In genomic region chr11:3823762-3824506, GRCh38 we compare ENCODE assay signal across 17 cellular contexts. TPM values are rescaled to one million over a fixed set of nuclear protein-coding genes. Genes with fewer than 3 reads are reported as not detected.
DNase-seq lines count a peak whose midpoint lies in the region; ATAC-seq, FAIRE-seq and TF ChIP-seq lines count a peak whose summit lies in the region.
"Had no signal": no experiment of that assay in that cellular context is flagged by ENCODE, and none has a peak within 500 bp of the region (broad histone marks: within the 10 kb centered on the region; RNA-seq: fewer than 3 reads in every experiment).

No MANE protein-coding gene starts in this region.

- H4K91ac ChIP-seq in H1 (replicated peaks; ENCODE audit: insufficient read length, low read length) = no peak overlapping the region

- H4K8ac ChIP-seq in H1 (ENCODE audit: extremely low read depth, insufficient read depth, low read length) = no peak overlapping the region

- H2BK120ac ChIP-seq in H1 (replicated peaks; ENCODE audit: low read depth, low read length) = no peak overlapping the region

- no peak for TF ChIP-seq EP300 in H1 (IDR thresholded peaks at IDR 0.05; ENCODE audit: borderline replicate concordance in 1 of 2, low read depth in 2 of 2, low read length in 2 of 2)

- peaks cover 0 to 3% of the 10 kb centered on the region in 2 experiments for H4K20me1 ChIP-seq in H1 (replicated peaks in 1 of 2; ENCODE audit: control insufficient read depth in 1 of 2, insufficient read depth in 2 of 2, low read length in 2 of 2)

- TF ChIP-seq RAD21 in H1 (IDR thresholded peaks at IDR 0.05 in 1 of 2, conservative IDR thresholded peaks at IDR 0.05 in 1 of 2; ENCODE audit: low read depth in 2 of 2, low read length in 2 of 2) = no peak

- H3K4me2 ChIP-seq in H1 (ENCODE audit: insufficient read depth in 1 of 2, low read depth in 2 of 2, low read length in 2 of 2) = no peak overlapping the region
- H3K4me2 ChIP-seq: SK-N-SH had no signal

- ATAC-seq in natural killer cell = no peak
- no peak for ATAC-seq in natural killer cell treated with Interleukin-12 subunit alpha and Interleukin-12 subunit beta and Interleukin-15 and Interleukin-18, amount 100 ng/mL, for 72 hours
- no peak for ATAC-seq in T-helper 17 cell

- no peak overlapping the region for H3K4me3 ChIP-seq in H1 (ENCODE audit: extremely low read depth in 1 of 4, insufficient read depth in 2 of 4, low read depth in 3 of 4, low read length in 4 of 4)
- H3K4me3 ChIP-seq: adrenal gland, cardiac muscle cell, dorsolateral prefrontal cortex, gastrocnemius medialis had no signal

- H3K14ac ChIP-seq in H1 (ENCODE audit: insufficient read length) = no peak overlapping the region

- H3K23me2 ChIP-seq in H1 (ENCODE audit: low read depth, low read length) = peaks cover 2% of the 10 kb centered on the region; the same call in 1 of the 2 replicates

- no peak overlapping the region for H2AK5ac ChIP-seq in H1 (ENCODE audit: low read depth, low read length)

- H3K36me3 Mint-ChIP-seq in natural killer cell = no peaks in the 10 kb centered on the region
- peaks cover 4% of the 10 kb centered on the region for H3K36me3 Mint-ChIP-seq in natural killer cell treated with Interleukin-12 subunit alpha and Interleukin-12 subunit beta and Interleukin-15 and Interleukin-18, amount 100 ng/mL, for 72 hours
- no peaks in the 10 kb centered on the region for H3K36me3 Mint-ChIP-seq in T-helper 17 cell (ENCODE audit: low read depth)

- CTCF ChIA-PET in H1 (lab: Charles Lee; ENCODE audit: partially characterized antibody) = interaction anchor here (1.1 to 3.3 kb wide), 11 partner anchors 9 to 249 kb away, joined by 3 to 61 read pairs (median 6); partner anchors contain the start of genes PGAP2 and RHOG

- H3K36me3 ChIP-seq in H1 (ENCODE audit: control insufficient read depth in 2 of 4, insufficient read depth in 4 of 4, low read length in 3 of 4) = peaks cover 4 to 14% (median 9%) of the 10 kb centered on the region in 4 experiments; a peak in 5 of 8 replicates

- H3K4ac ChIP-seq in H1 (replicated peaks; ENCODE audit: insufficient read length, low read depth, low read length) = no peak overlapping the region

- H3K4me1 Mint-ChIP-seq in natural killer cell (peaks cover 33 to 34% of the 10 kb centered on the region in 2 donors), T-helper 17 cell (peaks cover 31% of the 10 kb centered on the region)
- peaks cover 28 to 31% of the 10 kb centered on the region in 2 donors for H3K4me1 Mint-ChIP-seq in natural killer cell treated with Interleukin-12 subunit alpha and Interleukin-12 subunit beta and Interleukin-15 and Interleukin-18, amount 100 ng/mL, for 72 hours (ENCODE audit: low read depth in 2 of 2)

- no peak overlapping the region for H3K4me3 Mint-ChIP-seq in natural killer cell
- no peak overlapping the region for H3K4me3 Mint-ChIP-seq in natural killer cell treated with Interleukin-12 subunit alpha and Interleukin-12 subunit beta and Interleukin-15 and Interleukin-18, amount 100 ng/mL, for 72 hours
- H3K4me3 Mint-ChIP-seq in T-helper 17 cell = no peak overlapping the region
- H3K4me3 Mint-ChIP-seq: activated CD4-positive, alpha-beta T cell treated with anti-CD3 and anti-CD28 coated beads, Interleukin-2, amount 10 ng/mL, durations not matched to agents 7 days and 5 days; type B pancreatic cell had no signal

- FAIRE-seq in H1 (lab: Jason Lieb, UNC) = no peak

- intact Hi-C loops in natural killer cell (cut with micrococcal nuclease) = loop anchor here (1.0 to 2.0 kb wide), 2 partner anchors 17 to 248 kb away; partner anchors contain the start of gene RHOG

- H3K4me1 ChIP-seq in H1 (replicated peaks in 1 of 4; ENCODE audit: control insufficient read depth in 3 of 4, insufficient read depth in 4 of 4, low read length in 3 of 4) = peaks cover 22 to 32% (median 24%) of the 10 kb centered on the region in 4 experiments
- H3K4me1 ChIP-seq: adrenal gland, gastrocnemius medialis had no signal

- no peak overlapping the region for H3K27ac ChIP-seq in H1 (ENCODE audit: low read depth, low read length)
- H3K27ac ChIP-seq: adrenal gland, cardiac muscle cell, gastrocnemius medialis had no signal

- no peak overlapping the region for H3K23ac ChIP-seq in H1 (ENCODE audit: insufficient read length)

- TF ChIP-seq CTCF in natural killer cell (IDR thresholded peaks at IDR 0.05) (no peak), H1 (IDR thresholded peaks at IDR 0.05; ENCODE audit: control extremely low read depth in 1 of 3, insufficient read depth in 1 of 3, low read depth in 1 of 3, low read length in 3 of 3) (no peak)

- H3K9me3 ChIP-seq in T-helper 17 cell (ENCODE audit: control insufficient read depth, low read length, poor library complexity, severe bottlenecking) (no peaks in the 10 kb centered on the region), H1 (ENCODE audit: insufficient read depth in 2 of 2, low read depth in 1 of 2, low read length in 1 of 2) (no peaks in the 10 kb centered on the region)
- H3K9me3 ChIP-seq: adrenal gland, gastrocnemius medialis, SK-N-SH had no signal

- H3K27me3 Mint-ChIP-seq in natural killer cell (ENCODE audit: low read depth in 2 of 2) (no peaks in the 10 kb centered on the region), T-helper 17 cell (no peaks in the 10 kb centered on the region)
- no peaks in the 10 kb centered on the region for H3K27me3 Mint-ChIP-seq in natural killer cell treated with Interleukin-12 subunit alpha and Interleukin-12 subunit beta and Interleukin-15 and Interleukin-18, amount 100 ng/mL, for 72 hours
- H3K27me3 Mint-ChIP-seq: activated CD4-positive, alpha-beta T cell treated with anti-CD3 and anti-CD28 coated beads, Interleukin-2, amount 10 ng/mL, durations not matched to agents 7 days and 5 days; type B pancreatic cell had no signal

- no peaks in the 10 kb centered on the region for H3K9me3 Mint-ChIP-seq in natural killer cell
- H3K9me3 Mint-ChIP-seq in natural killer cell treated with Interleukin-12 subunit alpha and Interleukin-12 subunit beta and Interleukin-15 and Interleukin-18, amount 100 ng/mL, for 72 hours = no peaks in the 10 kb centered on the region
- H3K9me3 Mint-ChIP-seq: activated CD4-positive, alpha-beta T cell treated with anti-CD3 and anti-CD28 coated beads, Interleukin-2, amount 10 ng/mL, durations not matched to agents 7 days and 5 days; type B pancreatic cell had no signal

- no peak overlapping the region for H3K18ac ChIP-seq in H1 (ENCODE audit: extremely low read depth, low read length)

- H3K79me1 ChIP-seq in H1 (ENCODE audit: low read depth, low read length) = no peaks in the 10 kb centered on the region

- H3K27ac Mint-ChIP-seq in natural killer cell (peak overlapping the region; percentile 81 to 85), T-helper 17 cell (peak overlapping the region; percentile 81)
- H3K27ac Mint-ChIP-seq in natural killer cell treated with Interleukin-12 subunit alpha and Interleukin-12 subunit beta and Interleukin-15 and Interleukin-18, amount 100 ng/mL, for 72 hours = peak overlapping the region in 1 of 2 donors; percentile 78
- H3K27ac Mint-ChIP-seq: type B pancreatic cell had no signal

- H3K27me3 ChIP-seq in H1 (replicated peaks in 1 of 4; ENCODE audit: control insufficient read depth in 3 of 4, extremely low read depth in 1 of 4, insufficient read depth in 3 of 4, low read length in 3 of 4) = no peaks in the 10 kb centered on the region
- H3K27me3 ChIP-seq: adrenal gland, cardiac muscle cell, dorsolateral prefrontal cortex, gastrocnemius medialis had no signal

- 88% methylated on average over 30 of the region's 30 CpGs; no CpG with 5 or more reads in 1 of the 2 experiments for WGBS in H1 (ENCODE audit: extremely low coverage in 1 of 2, insufficient coverage in 1 of 2, insufficient read length in 1 of 2, insufficient replicate concordance in 2 of 2, low coverage in 1 of 2, low lambda C conversion rate in 2 of 2, missing lambda C conversion rate in 1 of 2), 2 experiments

- no peak overlapping the region for H3K56ac ChIP-seq in H1 (replicated peaks; ENCODE audit: insufficient read length, low read depth, low read length)

- no peak overlapping the region for H4K5ac ChIP-seq in H1 (ENCODE audit: insufficient read length, low read depth, low read length)

- no peak overlapping the region for H2BK15ac ChIP-seq in H1 (ENCODE audit: low read length)

- POLR2A ChIA-PET in H1 (lab: Charles Lee; ENCODE audit: partially characterized antibody) = interaction anchor here (0.6 to 1.3 kb wide), 4 partner anchors 11 to 16 kb away, joined by 3 to 8 read pairs (median 3); partner anchors contain the start of gene PGAP2

- no peak for TF ChIP-seq POLR2A in H1 (IDR thresholded peaks at IDR 0.05; ENCODE audit: control extremely low read depth in 1 of 2, low read depth in 2 of 2, low read length in 2 of 2)

- H2AFZ ChIP-seq in H1 (ENCODE audit: low read length) = no peak overlapping the region

- no peak overlapping the region for H2BK12ac ChIP-seq in H1 (ENCODE audit: low read depth, low read length)

- H2BK20ac ChIP-seq in H1 (ENCODE audit: low read length) = no peak overlapping the region

- no peaks in the 10 kb centered on the region for H3K79me2 ChIP-seq in H1 (ENCODE audit: control insufficient read depth in 1 of 2, insufficient read depth in 2 of 2, low read length in 2 of 2)

- H2BK5ac ChIP-seq in H1 (ENCODE audit: low read depth, low read length) = peak overlapping the region; percentile 15; the same call in 1 of the 2 replicates

- no peak overlapping the region for H3K9ac ChIP-seq in H1 (replicated peaks in 1 of 4; ENCODE audit: extremely low read depth in 1 of 4, low read depth in 3 of 4, low read length in 3 of 4)
- H3K9ac ChIP-seq: SK-N-SH had no signal

- no peak for DNase-seq in natural killer cell
- DNase-seq in natural killer cell treated with Interleukin-12 subunit alpha and Interleukin-12 subunit beta and Interleukin-15 and Interleukin-18, amount 100 ng/mL, for 72 hours (ENCODE audit: low spot score) = no peak
- DNase-seq in T-helper 17 cell = no peak
- DNase-seq in H1 (ENCODE audit: low read depth in 1 of 2, low spot score in 2 of 2) = no peak
- DNase-seq in 8988T = no peak
- no peak for DNase-seq in stimulated activated CD4-positive, alpha-beta T cell treated with anti-CD3 and anti-CD28 coated beads, Interleukin-2, amount 100 ng/mL, for 24 hours
- no peak for DNase-seq in NCI-H69 (lab: John Stamatoyannopoulos, UW)
- DNase-seq in SKM-1 treated with dmso at 0.1 percent for 144 hours (lab: John Stamatoyannopoulos, UW; ENCODE audit: unreplicated experiment) = no peak
- DNase-seq: NCI-H1105 treated with DMSO at 0.1 percent for 48 hours, NCI-H774 had no signal

RNA-seq across cellular contexts. Expression of gene PGAP2, which starts 15.6 kb away (rescaled TPM):
- 10 to 100 TPM in 1 of 3 donors, 1 to 10 TPM in 2; 9.5 to 17.5 (median 9.8) TPM for total RNA-seq in natural killer cell
- 10 to 100 TPM; 15.5 to 30.0 TPM for total RNA-seq in natural killer cell treated with Interleukin-12 subunit alpha and Interleukin-12 subunit beta and Interleukin-15 and Interleukin-18, amount 100 ng/mL, for 72 hours
- total RNA-seq in T-helper 17 cell = 10 to 100 TPM; 17.8 to 19.3 TPM
- total RNA-seq in H1 (2021; fragmentation: NEBNext Ultra II Directional; extraction: Animal tissue kit (Norgen Biotek cat#: 25700)) = 56.0 and 56.5 TPM in 2 replicates
- polyA plus RNA-seq in H1 (2011; rRNA removed) = 106 and 111 TPM in 2 replicates
- polyA plus RNA-seq in H1 (2011; cell fraction: cytosol; rRNA removed) = 68.7 TPM
- polyA plus RNA-seq in H1 (2011; cell fraction: nucleus; rRNA removed) = 103 TPM
- 53.7 to 85.1 TPM (median 73.2 TPM) in 4 replicates for polyA plus RNA-seq in H1 (2012, experiment 1 of 2)
- polyA plus RNA-seq in H1 (2012, experiment 2 of 2) = 79.9 TPM
- polyA plus RNA-seq in H1 (2013, experiment 1 of 2) = 63.9 TPM
- 71.3 TPM for polyA plus RNA-seq in H1 (2013, experiment 2 of 2)
- 82.7 and 110 TPM in 2 replicates for polyA minus RNA-seq in H1 (2011; rRNA and poly(A)+ RNA removed)
- polyA minus RNA-seq in H1 (2011; cell fraction: cytosol; rRNA and poly(A)+ RNA removed) = 38.8 TPM
- 46.2 TPM for polyA minus RNA-seq in H1 (2011; cell fraction: nucleus; rRNA and poly(A)+ RNA removed)

RNA-seq across cellular contexts. Expression of gene RHOG, which starts 16.8 kb away (rescaled TPM):
- total RNA-seq in natural killer cell (100 to 1,000 TPM; 114 to 145 (median 137) TPM), T-helper 17 cell (100 to 1,000 TPM; 114 to 123 TPM)
- 100 to 1,000 TPM; 154 to 164 TPM for total RNA-seq in natural killer cell treated with Interleukin-12 subunit alpha and Interleukin-12 subunit beta and Interleukin-15 and Interleukin-18, amount 100 ng/mL, for 72 hours
- 28.3 and 31.2 TPM in 2 replicates for total RNA-seq in H1 (2021; fragmentation: NEBNext Ultra II Directional; extraction: Animal tissue kit (Norgen Biotek cat#: 25700))
- 69.6 and 79.8 TPM in 2 replicates for polyA plus RNA-seq in H1 (2011; rRNA removed)
- 44.6 TPM for polyA plus RNA-seq in H1 (2011; cell fraction: cytosol; rRNA removed)
- polyA plus RNA-seq in H1 (2011; cell fraction: nucleus; rRNA removed) = 50.4 TPM
- polyA plus RNA-seq in H1 (2012, experiment 1 of 2) = 34.2 to 46.4 TPM (median 43.0 TPM) in 4 replicates
- 48.4 TPM for polyA plus RNA-seq in H1 (2012, experiment 2 of 2)
- 31.2 TPM for polyA plus RNA-seq in H1 (2013, experiment 1 of 2)
- polyA plus RNA-seq in H1 (2013, experiment 2 of 2) = 28.8 TPM
- polyA minus RNA-seq in H1 (2011; rRNA and poly(A)+ RNA removed) = 46.8 and 68.7 TPM in 2 replicates
- 34.2 TPM for polyA minus RNA-seq in H1 (2011; cell fraction: cytosol; rRNA and poly(A)+ RNA removed)
- polyA minus RNA-seq in H1 (2011; cell fraction: nucleus; rRNA and poly(A)+ RNA removed) = 31.7 TPM

RNA-seq across cellular contexts. Expression of gene NUP98, which starts 26.6 kb away (rescaled TPM):
- total RNA-seq in natural killer cell (100 to 1,000 TPM in 1 of 3 donors, 10 to 100 TPM in 2; 88.5 to 103 (median 92.8) TPM), T-helper 17 cell (100 to 1,000 TPM; 120 to 128 TPM)
- total RNA-seq in natural killer cell treated with Interleukin-12 subunit alpha and Interleukin-12 subunit beta and Interleukin-15 and Interleukin-18, amount 100 ng/mL, for 72 hours = 100 to 1,000 TPM; 116 to 176 TPM
- total RNA-seq in H1 (2021; fragmentation: NEBNext Ultra II Directional; extraction: Animal tissue kit (Norgen Biotek cat#: 25700)) = 98.6 and 105 TPM in 2 replicates
- 243 and 261 TPM in 2 replicates for polyA plus RNA-seq in H1 (2011; rRNA removed)
- 159 TPM for polyA plus RNA-seq in H1 (2011; cell fraction: cytosol; rRNA removed)
- polyA plus RNA-seq in H1 (2011; cell fraction: nucleus; rRNA removed) = 309 TPM
- polyA plus RNA-seq in H1 (2012, experiment 1 of 2) = 49.4 to 93.4 TPM (median 84.2 TPM) in 4 replicates
- 12.2 TPM for polyA plus RNA-seq in H1 (2012, experiment 2 of 2)
- polyA plus RNA-seq in H1 (2013, experiment 1 of 2) = 75.9 TPM
- 67.4 TPM for polyA plus RNA-seq in H1 (2013, experiment 2 of 2)
- polyA minus RNA-seq in H1 (2011; rRNA and poly(A)+ RNA removed) = 379 and 432 TPM in 2 replicates
- 119 TPM for polyA minus RNA-seq in H1 (2011; cell fraction: cytosol; rRNA and poly(A)+ RNA removed)
- polyA minus RNA-seq in H1 (2011; cell fraction: nucleus; rRNA and poly(A)+ RNA removed) = 161 TPM

RNA-seq across cellular contexts. Expression of gene STIM1, which starts 31.5 kb away (rescaled TPM):
- total RNA-seq in natural killer cell (100 to 1,000 TPM; 171 to 187 (median 175) TPM), T-helper 17 cell (100 to 1,000 TPM; 115 to 125 TPM)
- total RNA-seq in natural killer cell treated with Interleukin-12 subunit alpha and Interleukin-12 subunit beta and Interleukin-15 and Interleukin-18, amount 100 ng/mL, for 72 hours = 10 to 100 TPM; 83.9 to 85.9 TPM
- total RNA-seq in H1 (2021; fragmentation: NEBNext Ultra II Directional; extraction: Animal tissue kit (Norgen Biotek cat#: 25700)) = 11.6 and 12.2 TPM in 2 replicates
- polyA plus RNA-seq in H1 (2011; rRNA removed) = 11.1 and 17.9 TPM in 2 replicates
- 14.4 TPM for polyA plus RNA-seq in H1 (2011; cell fraction: cytosol; rRNA removed)
- polyA plus RNA-seq in H1 (2011; cell fraction: nucleus; rRNA removed) = 21.5 TPM
- polyA plus RNA-seq in H1 (2012, experiment 1 of 2) = 10.1 to 17.7 TPM (median 14.6 TPM) in 4 replicates
- polyA plus RNA-seq in H1 (2012, experiment 2 of 2) = 10.8 TPM
- polyA plus RNA-seq in H1 (2013, experiment 1 of 2) = 11.3 TPM
- polyA plus RNA-seq in H1 (2013, experiment 2 of 2) = 12.8 TPM
- 36.5 and 60.1 TPM in 2 replicates for polyA minus RNA-seq in H1 (2011; rRNA and poly(A)+ RNA removed)
- 14.2 TPM for polyA minus RNA-seq in H1 (2011; cell fraction: cytosol; rRNA and poly(A)+ RNA removed)
- 18.3 TPM for polyA minus RNA-seq in H1 (2011; cell fraction: nucleus; rRNA and poly(A)+ RNA removed)
